ENCODE assay signal across 1 cellular context in the genomic region with DNA sequence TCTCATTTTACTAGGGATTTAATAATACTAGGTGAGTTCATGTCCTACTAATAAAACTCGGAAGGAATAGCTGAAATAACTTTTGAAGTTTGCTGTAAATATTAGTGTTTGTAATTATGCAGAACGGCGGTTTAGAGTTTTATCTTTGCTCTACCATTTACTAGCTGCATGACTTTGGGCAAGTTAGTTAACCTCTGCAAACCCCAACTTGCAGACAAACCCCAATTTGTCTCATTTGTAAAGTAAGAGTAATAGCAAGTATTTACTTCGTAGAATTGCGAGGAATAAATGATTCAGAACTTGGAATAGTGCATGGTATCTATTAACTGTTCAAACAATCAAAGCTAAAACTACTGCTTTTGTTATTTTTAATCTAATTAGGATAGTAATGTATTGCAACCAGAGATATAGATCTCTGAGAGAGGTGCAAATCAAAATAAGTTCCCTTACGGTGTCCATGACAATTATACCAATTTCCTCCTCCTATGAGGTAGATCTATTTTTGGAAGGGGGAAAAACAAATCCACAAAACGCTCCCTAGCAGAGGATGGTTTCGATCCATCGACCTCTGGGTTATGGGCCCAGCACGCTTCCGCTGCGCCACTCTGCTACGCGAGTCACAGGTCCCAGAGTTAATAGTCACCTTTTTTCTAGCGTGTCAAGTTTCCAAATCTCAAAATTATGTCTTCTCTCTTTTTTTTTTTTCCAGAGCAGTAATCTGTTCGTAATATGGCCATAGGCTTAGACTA.
TF ChIP-seq lines count a peak whose summit lies in the region.

No MANE protein-coding gene starts in this region.

TF ChIP-seq in HepG2, 621 proteins besides CTCF, POLR2A, EP300 and RAD21 (continued from another document and continues in another):
- TF ChIP-seq ZNF512 (CRISPR knock-in tag; IDR thresholded peaks at IDR 0.05), result no peak
- no peak for TF ChIP-seq ZNF746 (CRISPR knock-in tag; IDR thresholded peaks at IDR 0.05)
- TF ChIP-seq HIC2 (CRISPR knock-in tag; IDR thresholded peaks at IDR 0.05; ENCODE audit: low read depth), result no peak
- TF ChIP-seq ATRX (CRISPR knock-in tag; IDR thresholded peaks at IDR 0.05; ENCODE audit: borderline replicate concordance), result 0 out of 2 replicates have a peak, but pooled peaks have one; percentile 37
- peak; percentile 63; the same call in 1 of the 2 replicates for TF ChIP-seq ATF6 (CRISPR knock-in tag; conservative IDR thresholded peaks at IDR 0.05)
- no peak for TF ChIP-seq ZEB1 (IDR thresholded peaks at IDR 0.05; ENCODE audit: insufficient replicate concordance, low read depth)
- no peak for TF ChIP-seq MXD4 (CRISPR knock-in tag; IDR thresholded peaks at IDR 0.05)
- TF ChIP-seq ZNF235 (CRISPR knock-in tag; IDR thresholded peaks at IDR 0.05; ENCODE audit: borderline replicate concordance), result no peak
- TF ChIP-seq CHD4 (IDR thresholded peaks at IDR 0.05; ENCODE audit: borderline replicate concordance, low read length), result peak; percentile 25; the same call in 1 of the 2 replicates
- TF ChIP-seq MYC (CRISPR knock-in tag; IDR thresholded peaks at IDR 0.05; ENCODE audit: borderline replicate concordance), result peak; percentile 55; the same call in 1 of the 2 replicates
- peak; percentile 92 for TF ChIP-seq IRF2 (CRISPR knock-in tag; IDR thresholded peaks at IDR 0.05)
- peak; percentile 38; the same call in 1 of the 2 replicates for TF ChIP-seq ZNF556 (CRISPR knock-in tag; IDR thresholded peaks at IDR 0.05; ENCODE audit: borderline replicate concordance)
- peak; percentile 81 for TF ChIP-seq HDAC2 (CRISPR knock-in tag; IDR thresholded peaks at IDR 0.05)
- TF ChIP-seq, protein P1, sequence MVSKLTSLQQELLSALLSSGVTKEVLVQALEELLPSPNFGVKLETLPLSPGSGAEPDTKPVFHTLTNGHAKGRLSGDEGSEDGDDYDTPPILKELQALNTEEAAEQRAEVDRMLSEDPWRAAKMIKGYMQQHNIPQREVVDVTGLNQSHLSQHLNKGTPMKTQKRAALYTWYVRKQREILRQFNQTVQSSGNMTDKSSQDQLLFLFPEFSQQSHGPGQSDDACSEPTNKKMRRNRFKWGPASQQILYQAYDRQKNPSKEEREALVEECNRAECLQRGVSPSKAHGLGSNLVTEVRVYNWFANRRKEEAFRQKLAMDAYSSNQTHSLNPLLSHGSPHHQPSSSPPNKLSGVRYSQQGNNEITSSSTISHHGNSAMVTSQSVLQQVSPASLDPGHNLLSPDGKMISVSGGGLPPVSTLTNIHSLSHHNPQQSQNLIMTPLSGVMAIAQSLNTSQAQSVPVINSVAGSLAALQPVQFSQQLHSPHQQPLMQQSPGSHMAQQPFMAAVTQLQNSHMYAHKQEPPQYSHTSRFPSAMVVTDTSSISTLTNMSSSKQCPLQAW (CRISPR knock-in tag; IDR thresholded peaks at IDR 0.05), result no peak
- TF ChIP-seq ZNF205 (CRISPR knock-in tag; IDR thresholded peaks at IDR 0.05), result peak; percentile 55; the same call in 1 of the 2 replicates
- TF ChIP-seq ZSCAN29 (CRISPR knock-in tag; conservative IDR thresholded peaks at IDR 0.05), result no peak; the same call in 1 of the 2 replicates
- TF ChIP-seq REXO4 (CRISPR knock-in tag; IDR thresholded peaks at IDR 0.05; ENCODE audit: borderline replicate concordance), result no peak
- peak; percentile 86 for TF ChIP-seq MIXL1 (CRISPR knock-in tag; IDR thresholded peaks at IDR 0.05)
- no peak for TF ChIP-seq NCOR1 (IDR thresholded peaks at IDR 0.05; ENCODE audit: borderline replicate concordance, low read length)
- no peak for TF ChIP-seq SRSF9 (IDR thresholded peaks at IDR 0.05; ENCODE audit: borderline replicate concordance, insufficient read depth, low read depth, low read length, poor library complexity, severe bottlenecking)
- TF ChIP-seq BCL6 (CRISPR knock-in tag; IDR thresholded peaks at IDR 0.05), result peak; percentile 57
- no peak for TF ChIP-seq ZNF274 (CRISPR knock-in tag; IDR thresholded peaks at IDR 0.05)
- TF ChIP-seq, protein P2, sequence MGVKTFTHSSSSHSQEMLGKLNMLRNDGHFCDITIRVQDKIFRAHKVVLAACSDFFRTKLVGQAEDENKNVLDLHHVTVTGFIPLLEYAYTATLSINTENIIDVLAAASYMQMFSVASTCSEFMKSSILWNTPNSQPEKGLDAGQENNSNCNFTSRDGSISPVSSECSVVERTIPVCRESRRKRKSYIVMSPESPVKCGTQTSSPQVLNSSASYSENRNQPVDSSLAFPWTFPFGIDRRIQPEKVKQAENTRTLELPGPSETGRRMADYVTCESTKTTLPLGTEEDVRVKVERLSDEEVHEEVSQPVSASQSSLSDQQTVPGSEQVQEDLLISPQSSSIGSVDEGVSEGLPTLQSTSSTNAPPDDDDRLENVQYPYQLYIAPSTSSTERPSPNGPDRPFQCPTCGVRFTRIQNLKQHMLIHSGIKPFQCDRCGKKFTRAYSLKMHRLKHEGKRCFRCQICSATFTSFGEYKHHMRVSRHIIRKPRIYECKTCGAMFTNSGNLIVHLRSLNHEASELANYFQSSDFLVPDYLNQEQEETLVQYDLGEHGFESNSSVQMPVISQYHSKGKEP (CRISPR knock-in tag; IDR thresholded peaks at IDR 0.05), result peak; percentile 78; the same call in 1 of the 2 replicates
- TF ChIP-seq CENPX (CRISPR knock-in tag; IDR thresholded peaks at IDR 0.05), result no peak
- peak; percentile 99 for TF ChIP-seq MAF1 (CRISPR knock-in tag; IDR thresholded peaks at IDR 0.05; ENCODE audit: borderline replicate concordance)
- no peak for TF ChIP-seq ZNF451 (CRISPR knock-in tag; IDR thresholded peaks at IDR 0.05)
- TF ChIP-seq DNMT3B (CRISPR knock-in tag; conservative IDR thresholded peaks at IDR 0.05), result no peak
- TF ChIP-seq CSRNP1 (CRISPR knock-in tag; IDR thresholded peaks at IDR 0.05), result no peak
- TF ChIP-seq GATAD1 (CRISPR knock-in tag; IDR thresholded peaks at IDR 0.05), result peak; percentile 70
- TF ChIP-seq PHF5A (CRISPR knock-in tag; IDR thresholded peaks at IDR 0.05; ENCODE audit: low read depth, unreplicated experiment), result peak; percentile 94
- TF ChIP-seq, protein P3, sequence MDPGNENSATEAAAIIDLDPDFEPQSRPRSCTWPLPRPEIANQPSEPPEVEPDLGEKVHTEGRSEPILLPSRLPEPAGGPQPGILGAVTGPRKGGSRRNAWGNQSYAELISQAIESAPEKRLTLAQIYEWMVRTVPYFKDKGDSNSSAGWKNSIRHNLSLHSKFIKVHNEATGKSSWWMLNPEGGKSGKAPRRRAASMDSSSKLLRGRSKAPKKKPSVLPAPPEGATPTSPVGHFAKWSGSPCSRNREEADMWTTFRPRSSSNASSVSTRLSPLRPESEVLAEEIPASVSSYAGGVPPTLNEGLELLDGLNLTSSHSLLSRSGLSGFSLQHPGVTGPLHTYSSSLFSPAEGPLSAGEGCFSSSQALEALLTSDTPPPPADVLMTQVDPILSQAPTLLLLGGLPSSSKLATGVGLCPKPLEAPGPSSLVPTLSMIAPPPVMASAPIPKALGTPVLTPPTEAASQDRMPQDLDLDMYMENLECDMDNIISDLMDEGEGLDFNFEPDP (CRISPR knock-in tag; conservative IDR thresholded peaks at IDR 0.05), result no peak
- TF ChIP-seq, protein P4, sequence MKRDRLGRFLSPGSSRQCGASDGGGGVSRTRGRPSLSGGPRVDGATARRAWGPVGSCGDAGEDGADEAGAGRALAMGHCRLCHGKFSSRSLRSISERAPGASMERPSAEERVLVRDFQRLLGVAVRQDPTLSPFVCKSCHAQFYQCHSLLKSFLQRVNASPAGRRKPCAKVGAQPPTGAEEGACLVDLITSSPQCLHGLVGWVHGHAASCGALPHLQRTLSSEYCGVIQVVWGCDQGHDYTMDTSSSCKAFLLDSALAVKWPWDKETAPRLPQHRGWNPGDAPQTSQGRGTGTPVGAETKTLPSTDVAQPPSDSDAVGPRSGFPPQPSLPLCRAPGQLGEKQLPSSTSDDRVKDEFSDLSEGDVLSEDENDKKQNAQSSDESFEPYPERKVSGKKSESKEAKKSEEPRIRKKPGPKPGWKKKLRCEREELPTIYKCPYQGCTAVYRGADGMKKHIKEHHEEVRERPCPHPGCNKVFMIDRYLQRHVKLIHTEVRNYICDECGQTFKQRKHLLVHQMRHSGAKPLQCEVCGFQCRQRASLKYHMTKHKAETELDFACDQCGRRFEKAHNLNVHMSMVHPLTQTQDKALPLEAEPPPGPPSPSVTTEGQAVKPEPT (CRISPR knock-in tag; IDR thresholded peaks at IDR 0.05; ENCODE audit: low read depth), result no peak
- no peak for TF ChIP-seq CCDC6 (CRISPR knock-in tag; IDR thresholded peaks at IDR 0.05)
- no peak for TF ChIP-seq ZNF160 (CRISPR knock-in tag; IDR thresholded peaks at IDR 0.05)
- TF ChIP-seq ATF4 (CRISPR knock-in tag; IDR thresholded peaks at IDR 0.05), result peak in 1 of 2 experiments; percentile 49; a peak in 1 of 4 replicates
- no peak for TF ChIP-seq ZFP62 (CRISPR knock-in tag; IDR thresholded peaks at IDR 0.05)
- no peak for TF ChIP-seq TGIF2 (CRISPR knock-in tag; IDR thresholded peaks at IDR 0.05)
- peak; percentile 49; the same call in 1 of the 2 replicates for TF ChIP-seq FOXC1 (CRISPR knock-in tag; IDR thresholded peaks at IDR 0.05; ENCODE audit: borderline replicate concordance)
- TF ChIP-seq DMAP1 (CRISPR knock-in tag; IDR thresholded peaks at IDR 0.05), result no peak; the same call in 1 of the 2 replicates
- TF ChIP-seq HOXA5 (CRISPR knock-in tag; IDR thresholded peaks at IDR 0.05), result peak; percentile 90; the same call in 1 of the 2 replicates
- TF ChIP-seq ZSCAN30 (CRISPR knock-in tag; IDR thresholded peaks at IDR 0.05), result no peak
- TF ChIP-seq MAZ (IDR thresholded peaks at IDR 0.05; ENCODE audit: borderline replicate concordance, low read depth, low read length), result no peak
- no peak for TF ChIP-seq MAZ (CRISPR knock-in tag; IDR thresholded peaks at IDR 0.05; ENCODE audit: low read depth)
- no peak; the same call in 1 of the 2 replicates for TF ChIP-seq CBX5 (CRISPR knock-in tag; IDR thresholded peaks at IDR 0.05; ENCODE audit: borderline replicate concordance)
- TF ChIP-seq TCF12 (IDR thresholded peaks at IDR 0.05), result no peak
- no peak for TF ChIP-seq TCF12 (CRISPR knock-in tag; IDR thresholded peaks at IDR 0.05)
- no peak for TF ChIP-seq MZF1 (CRISPR knock-in tag; IDR thresholded peaks at IDR 0.05; ENCODE audit: borderline replicate concordance)
- TF ChIP-seq RCOR2 (CRISPR knock-in tag; IDR thresholded peaks at IDR 0.05), result peak; percentile 80
- no peak for TF ChIP-seq PRMT3 (CRISPR knock-in tag; IDR thresholded peaks at IDR 0.05; ENCODE audit: borderline replicate concordance, low read depth)
- no peak for TF ChIP-seq IKZF4 (CRISPR knock-in tag; IDR thresholded peaks at IDR 0.05; ENCODE audit: borderline replicate concordance, low read depth, not compliant biosample characterization)
- no peak for TF ChIP-seq NR2C2 (CRISPR knock-in tag; IDR thresholded peaks at IDR 0.05; ENCODE audit: borderline replicate concordance)
